Comparison of ENCODE assay signal across 20 cellular contexts in the genomic region with DNA sequence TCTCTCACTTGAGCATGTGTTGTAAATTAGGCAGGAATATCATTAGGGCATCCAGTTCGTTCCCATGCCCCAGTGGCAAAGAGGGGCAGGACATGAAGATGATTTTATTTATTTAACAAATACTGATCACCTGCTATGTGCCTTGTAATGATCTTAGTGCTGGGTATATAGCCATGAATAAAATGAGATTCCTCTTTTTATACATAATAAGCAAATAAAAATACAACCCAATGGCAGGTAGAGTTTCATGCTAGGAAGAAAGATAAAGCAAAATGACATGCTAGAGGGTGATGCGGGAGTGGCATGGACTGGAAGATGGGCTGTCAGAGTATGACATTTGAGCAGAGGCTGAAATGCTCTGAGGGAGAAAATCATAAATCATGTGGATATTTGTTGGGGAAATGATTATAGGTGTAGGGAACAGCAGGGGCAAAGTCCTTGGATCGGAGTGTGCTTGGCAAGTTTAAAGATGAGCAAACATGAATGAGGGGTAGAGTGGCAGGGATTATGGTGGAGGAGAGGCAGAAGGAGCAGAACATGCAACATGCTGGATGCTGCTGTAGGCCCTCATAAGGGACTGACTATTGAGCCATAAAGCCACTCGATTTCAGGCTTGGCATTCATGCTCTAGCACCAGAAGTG.
DNase-seq lines count a peak whose midpoint lies in the region; ATAC-seq, FAIRE-seq and TF ChIP-seq lines count a peak whose summit lies in the region.
"Had no signal": no experiment of that assay in that cellular context is flagged by ENCODE, and none has a peak within 500 bp of the region (broad histone marks: within the 10 kb centered on the region; RNA-seq: fewer than 3 reads in every experiment).

No MANE protein-coding gene starts in this region.

- no peak overlapping the region for H3K27ac Mint-ChIP-seq in progenitor cell of endocrine pancreas
- H3K27ac Mint-ChIP-seq: CD4-positive, alpha-beta memory T cell had no signal

- no peak for TF ChIP-seq CTCF in bronchial epithelial cell (IDR thresholded peaks at IDR 0.05; ENCODE audit: insufficient read depth, low read length, severe bottlenecking)
- no peak for TF ChIP-seq CTCF in HepG2 (CRISPR knock-in tag; IDR thresholded peaks at IDR 0.05)
- TF ChIP-seq CTCF in osteoblast (IDR thresholded peaks at IDR 0.05; ENCODE audit: extremely low read depth, low read depth, low read length) = no peak
- no peak for TF ChIP-seq CTCF in progenitor cell of endocrine pancreas (IDR thresholded peaks at IDR 0.05; ENCODE audit: unreplicated experiment)

- H3K4me1 Mint-ChIP-seq in progenitor cell of endocrine pancreas (ENCODE audit: low read depth) = no peaks in the 10 kb centered on the region

- 92% methylated on average over 4 of the region's 4 CpGs for WGBS in HepG2 (ENCODE audit: low lambda C conversion rate)

- TF ChIP-seq POLR2A in HepG2 (IDR thresholded peaks at IDR 0.05; ENCODE audit: insufficient read depth in 1 of 2, low read depth in 2 of 2, low read length in 2 of 2) = no peak

- H3K27ac ChIP-seq in HepG2 (ENCODE audit: extremely low read length, insufficient read depth, low read length) (no peak overlapping the region), osteoblast (ENCODE audit: low read depth, low read length) (no peak overlapping the region)
- H3K27ac ChIP-seq: BLaER1, SJCRH30 had no signal

- FAIRE-seq in bronchial epithelial cell (lab: Jason Lieb, UNC) (peak; percentile 95), HepG2 (lab: Jason Lieb, UNC) (no peak)
- FAIRE-seq: A204.1, GM12878, RCC 7860 had no signal

- TF ChIP-seq RAD21 in HepG2 (CRISPR knock-in tag; IDR thresholded peaks at IDR 0.05) = no peak

- H3K4me1 ChIP-seq in HepG2 (ENCODE audit: insufficient read depth, low read length) (no peaks in the 10 kb centered on the region), osteoblast (ENCODE audit: insufficient read depth, low read length) (no peaks in the 10 kb centered on the region)
- H3K4me1 ChIP-seq: Caco-2, SJCRH30 had no signal

- in situ Hi-C loops in HepG2 (cut with HindIII; ENCODE audit: extremely low pct_ligation_motif_present, low pct_unique_long_range_greater_than_20kb) = no loop called here

- CTCF ChIA-PET in HepG2 (lab: Yijun Ruan, JAX; ENCODE audit: low intra/inter-chr PET ratio, low total read pairs) = no interaction called here

- no peaks in the 10 kb centered on the region for H3K36me3 Mint-ChIP-seq in progenitor cell of endocrine pancreas (ENCODE audit: insufficient read depth)

- no peaks in the 10 kb centered on the region for H3K36me3 ChIP-seq in bronchial epithelial cell (ENCODE audit: control insufficient read depth, insufficient read depth, low read length)
- H3K36me3 ChIP-seq in HepG2 (replicated peaks in 1 of 2; ENCODE audit: control insufficient read depth in 1 of 2, insufficient read depth in 2 of 2, low read length in 2 of 2) = no peaks in the 10 kb centered on the region
- H3K36me3 ChIP-seq in osteoblast (ENCODE audit: insufficient read depth, low read length) = no peaks in the 10 kb centered on the region
- H3K36me3 ChIP-seq: BLaER1, SJCRH30 had no signal

- no peaks in the 10 kb centered on the region for H3K9me3 Mint-ChIP-seq in progenitor cell of endocrine pancreas (ENCODE audit: low read depth)

- H4K20me1 ChIP-seq in HepG2 (ENCODE audit: insufficient read depth, low read length) (0 out of 2 replicates have a peak, but pooled peaks cover 9% of the 10 kb centered on the region), osteoblast (ENCODE audit: insufficient read depth, low read length) (no peaks in the 10 kb centered on the region)
- H4K20me1 ChIP-seq: BLaER1 had no signal

- BruUV-seq in HepG2 (replicated peaks; lab: Mats Ljungman, UMichigan) = no TSS peak

- peak; percentile 7 for DNase-seq in SIG-M5 treated with dmso at 0.1 percent for 504 hours (lab: John Stamatoyannopoulos, UW; ENCODE audit: unreplicated experiment)
- no peak for DNase-seq in SIG-M5 (lab: John Stamatoyannopoulos, UW)
- DNase-seq in bronchial epithelial cell (ENCODE audit: low read depth) = no peak
- DNase-seq in HepG2 (ENCODE audit: low spot score) = no peak
- no peak for DNase-seq in NCI-H526 (lab: John Stamatoyannopoulos, UW)
- no peak for DNase-seq in osteoblast (ENCODE audit: insufficient read length, low spot score, missing footprints)
- DNase-seq in progenitor cell of endocrine pancreas (ENCODE audit: low spot score, unreplicated experiment) = no peak
- DNase-seq in islet precursor cell = no peak
- DNase-seq: Caco-2; CD4-positive, alpha-beta memory T cell; DMS79; GDM1; NCI-H1092; NCI-H187 treated with DMSO at 0.1 percent for 48 hours had no signal

- H2AFZ ChIP-seq in HepG2 (ENCODE audit: low read length) (no peak overlapping the region), osteoblast (ENCODE audit: low read length) (no peak overlapping the region)

- intact Hi-C loops in HepG2 (cut with micrococcal nuclease; ENCODE audit: unreplicated experiment) = no loop called here

- ATAC-seq in HepG2 = no peak
- ATAC-seq: HCT116 had no signal

- H3K4me2 ChIP-seq in HepG2 (ENCODE audit: low read depth, low read length) (no peak overlapping the region), osteoblast (ENCODE audit: insufficient read depth, low read length) (no peak overlapping the region)
- H3K4me2 ChIP-seq: BLaER1 had no signal

- H3K4me3 ChIP-seq in bronchial epithelial cell (ENCODE audit: low read depth, low read length) = no peak overlapping the region
- no peak overlapping the region for H3K4me3 ChIP-seq in HepG2 (replicated peaks in 1 of 3; ENCODE audit: insufficient read depth in 1 of 3, low read depth in 2 of 3, low read length in 3 of 3)
- H3K4me3 ChIP-seq in osteoblast (ENCODE audit: insufficient read depth, low read length) = no peak overlapping the region
- H3K4me3 ChIP-seq: BLaER1, GM12878, SJCRH30 had no signal

- no peak overlapping the region for H3K4me3 Mint-ChIP-seq in progenitor cell of endocrine pancreas (ENCODE audit: low read depth)
- H3K4me3 Mint-ChIP-seq: CD4-positive, alpha-beta memory T cell had no signal

- POLR2A ChIA-PET in HepG2 (lab: Yijun Ruan, JAX) = no interaction called here

- TF ChIP-seq EP300 in HepG2 (IDR thresholded peaks at IDR 0.05; ENCODE audit: low read depth in 2 of 2, low read length in 2 of 2) (no peak), HepG2 (CRISPR knock-in tag; IDR thresholded peaks at IDR 0.05; ENCODE audit: borderline replicate concordance) (no peak)

- H3K79me2 ChIP-seq in HepG2 (ENCODE audit: insufficient read depth, low read length) (no peaks in the 10 kb centered on the region), osteoblast (ENCODE audit: insufficient read depth, low read length) (no peaks in the 10 kb centered on the region)

- H3K27me3 ChIP-seq in bronchial epithelial cell (ENCODE audit: control insufficient read depth, insufficient read depth, low read length) = no peaks in the 10 kb centered on the region
- H3K27me3 ChIP-seq in HepG2 (ENCODE audit: control insufficient read depth in 1 of 2, insufficient read depth in 2 of 2, low read length in 2 of 2) = no peaks in the 10 kb centered on the region
- H3K27me3 ChIP-seq in osteoblast (ENCODE audit: insufficient read depth, low read length) = no peaks in the 10 kb centered on the region
- H3K27me3 ChIP-seq: BLaER1, SJCRH30 had no signal

- H3K9me3 ChIP-seq in HepG2 (ENCODE audit: low read length) (no peaks in the 10 kb centered on the region), osteoblast (ENCODE audit: low read depth, low read length) (no peaks in the 10 kb centered on the region)
- H3K9me3 ChIP-seq: Caco-2, SJCRH30 had no signal

- H3K9ac ChIP-seq in HepG2 (ENCODE audit: insufficient read depth, low read depth, low read length) = no peak overlapping the region
- H3K9ac ChIP-seq: BLaER1 had no signal

- no peaks in the 10 kb centered on the region for H3K27me3 Mint-ChIP-seq in progenitor cell of endocrine pancreas
- H3K27me3 Mint-ChIP-seq: CD4-positive, alpha-beta memory T cell had no signal

TF ChIP-seq in HepG2, 621 proteins besides CTCF, POLR2A, EP300 and RAD21:
- TF ChIP-seq GTF2F1 (IDR thresholded peaks at IDR 0.05; ENCODE audit: low read length) (no peak), PTBP1 (IDR thresholded peaks at IDR 0.05; ENCODE audit: low read depth, low read length, poor library complexity, severe bottlenecking) (no peak), EHMT2 (IDR thresholded peaks at IDR 0.05; ENCODE audit: borderline replicate concordance, low read depth, low read length) (no peak), MAFK (conservative IDR thresholded peaks at IDR 0.05 in 1 of 2, IDR thresholded peaks at IDR 0.05 in 1 of 2; ENCODE audit: low read length in 2 of 2) (peak; percentile 59 to 66), ZNF841 (CRISPR knock-in tag; IDR thresholded peaks at IDR 0.05; ENCODE audit: borderline replicate concordance) (no peak), DR1 (CRISPR knock-in tag; IDR thresholded peaks at IDR 0.05) (no peak), MAFF (IDR thresholded peaks at IDR 0.05; ENCODE audit: low read depth, low read length) (peak; percentile 31; the same call in 1 of the 2 replicates)
